Comparison of ENCODE assay signal across 8 cellular contexts in the genomic region with DNA sequence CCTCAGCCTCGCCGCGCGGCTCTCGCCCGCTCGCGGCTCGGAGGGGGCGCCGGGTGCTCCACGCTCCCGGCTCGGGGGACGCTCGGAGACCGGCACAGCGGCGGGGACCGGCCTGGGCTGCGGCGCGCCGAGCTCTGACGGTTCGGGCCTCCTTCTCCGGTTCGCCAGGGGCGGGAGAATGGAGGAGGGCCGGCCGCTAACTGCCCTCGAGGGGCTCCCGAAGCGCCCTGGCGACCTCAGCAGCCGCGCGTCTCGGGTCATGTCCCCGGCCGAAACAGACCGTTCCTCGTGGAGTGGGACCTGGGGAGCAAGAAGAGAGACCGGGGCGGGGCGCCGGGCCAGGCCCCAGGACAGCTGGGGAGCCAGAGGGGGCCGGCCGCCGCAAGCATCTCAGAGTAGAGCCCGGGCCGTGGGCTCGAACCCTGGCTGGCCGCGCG. TPM values are rescaled to one million over a fixed set of nuclear protein-coding genes. Genes with fewer than 3 reads are reported as not detected.
DNase-seq lines count a peak whose midpoint lies in the region; ATAC-seq, FAIRE-seq and TF ChIP-seq lines count a peak whose summit lies in the region.

No MANE protein-coding gene starts in this region.

- no peak overlapping the region for H3K27ac ChIP-seq in BLaER1 treated with 17β-estradiol and CSF1 and Interleukin-3, amounts not matched to agents 10 nM and 100 nM
- H3K27ac ChIP-seq in effector memory CD4-positive, alpha-beta T cell (ENCODE audit: insufficient read depth, low read length, poor library complexity, severe bottlenecking) = no peak overlapping the region
- H3K27ac ChIP-seq in neuronal stem cell (replicated peaks; ENCODE audit: low read length) = no peak overlapping the region

- WGBS in neuronal stem cell (ENCODE audit: extremely low coverage in 2 of 2, insufficient read length in 2 of 2, insufficient replicate concordance in 1 of 2), 2 donors = no CpG with 5 or more reads among the region's 56 CpGs

- peak overlapping the region; percentile 33 for H3K14ac ChIP-seq in neuronal stem cell (ENCODE audit: low read length)

- peak overlapping the region; percentile 59 to 72 (median 64) for H3K4me3 ChIP-seq in BLaER1 treated with 17β-estradiol and CSF1 and Interleukin-3, amounts not matched to agents 10 nM and 100 nM
- peak overlapping the region; percentile 48 for H3K4me3 ChIP-seq in effector memory CD4-positive, alpha-beta T cell (ENCODE audit: insufficient read depth, low read depth, low read length, poor library complexity, severe bottlenecking)
- peak overlapping the region; percentile 41 to 76 for H3K4me3 ChIP-seq in neuronal stem cell (ENCODE audit: low read length in 2 of 2)

- H3K18ac ChIP-seq in neuronal stem cell (ENCODE audit: low read length) = peak overlapping the region; percentile 94

- H2BK120ac ChIP-seq in neuronal stem cell (ENCODE audit: low read depth, low read length) = peak overlapping the region; percentile 81

- no peak for FAIRE-seq in GM12891 (lab: Jason Lieb, UNC)

- H4K20me1 ChIP-seq in BLaER1 treated with 17β-estradiol and CSF1 and Interleukin-3, amounts not matched to agents 10 nM and 100 nM = peaks cover 0 to 62% (median 43%) of the 10 kb centered on the region in 11 experiments; a peak in 17 of 22 replicates

- peak overlapping the region; percentile 98 for H2AFZ ChIP-seq in neuronal stem cell (ENCODE audit: low read length)

- no peaks in the 10 kb centered on the region for H3K79me1 ChIP-seq in neuronal stem cell (ENCODE audit: low read depth, low read length)

- H3K9ac ChIP-seq in BLaER1 treated with 17β-estradiol and CSF1 and Interleukin-3, amounts not matched to agents 10 nM and 100 nM = peak overlapping the region in 10 of 11 experiments; percentile 36 to 70 (median 56); a peak in 14 of 22 replicates
- H3K9ac ChIP-seq in neuronal stem cell (ENCODE audit: low read depth, low read length, poor library complexity) = peak overlapping the region; percentile 70

- no peaks in the 10 kb centered on the region; a peak in 1 of 22 replicates for H3K9me3 ChIP-seq in BLaER1 treated with 17β-estradiol and CSF1 and Interleukin-3, amounts not matched to agents 10 nM and 100 nM (replicated peaks in 1 of 11)
- no peaks in the 10 kb centered on the region for H3K9me3 ChIP-seq in effector memory CD4-positive, alpha-beta T cell (ENCODE audit: control insufficient read depth, low read length)
- peaks cover 0 to 10% of the 10 kb centered on the region in 2 donors for H3K9me3 ChIP-seq in neuronal stem cell (replicated peaks in 1 of 2; ENCODE audit: control insufficient read depth in 2 of 2, insufficient read depth in 1 of 2, low read depth in 1 of 2, low read length in 2 of 2)

- peak overlapping the region; percentile 22 for H2BK12ac ChIP-seq in neuronal stem cell (ENCODE audit: low read length)

- peak overlapping the region; percentile 84 for H3K4ac ChIP-seq in neuronal stem cell (ENCODE audit: low read length)

- H2BK15ac ChIP-seq in neuronal stem cell (ENCODE audit: low read length) = peak overlapping the region; percentile 30

- H3K23ac ChIP-seq in neuronal stem cell (ENCODE audit: low read depth, low read length, poor library complexity) = peak overlapping the region; percentile 80

- no peak overlapping the region for H2BK5ac ChIP-seq in neuronal stem cell (ENCODE audit: low read length)

- H2AK5ac ChIP-seq in neuronal stem cell (ENCODE audit: low read depth, low read length) = peak overlapping the region; percentile 40

- H3K4me2 ChIP-seq in BLaER1 treated with 17β-estradiol and CSF1 and Interleukin-3, amounts not matched to agents 10 nM and 100 nM = peak overlapping the region; percentile 97 to 99 (median 98)
- H3K4me2 ChIP-seq in neuronal stem cell (ENCODE audit: insufficient read depth, low read length, poor library complexity, severe bottlenecking) = peak overlapping the region; percentile 100

- H4K91ac ChIP-seq in neuronal stem cell (ENCODE audit: low read depth, low read length, poor library complexity) = no peak overlapping the region

- no peaks in the 10 kb centered on the region for H3K36me3 ChIP-seq in BLaER1 treated with 17β-estradiol and CSF1 and Interleukin-3, amounts not matched to agents 10 nM and 100 nM
- H3K36me3 ChIP-seq in effector memory CD4-positive, alpha-beta T cell (ENCODE audit: control insufficient read depth, insufficient read depth, low read length) = no peaks in the 10 kb centered on the region
- no peaks in the 10 kb centered on the region for H3K36me3 ChIP-seq in neuronal stem cell (replicated peaks in 1 of 2; ENCODE audit: control insufficient read depth in 2 of 2, insufficient read depth in 2 of 2, low read length in 2 of 2)

- TF ChIP-seq POLR2A in GM12891 (IDR thresholded peaks at IDR 0.05; ENCODE audit: low read depth, low read length) = no peak

- H3K27me3 ChIP-seq in BLaER1 treated with 17β-estradiol and CSF1 and Interleukin-3, amounts not matched to agents 10 nM and 100 nM = peaks cover 74 to 94% (median 86%) of the 10 kb centered on the region in 11 experiments
- peaks cover 43% of the 10 kb centered on the region for H3K27me3 ChIP-seq in effector memory CD4-positive, alpha-beta T cell (replicated peaks; ENCODE audit: control insufficient read depth, insufficient read depth, low read length, poor library complexity, severe bottlenecking)
- H3K27me3 ChIP-seq in neuronal stem cell (ENCODE audit: control insufficient read depth in 3 of 3, insufficient read depth in 3 of 3, low read depth in 1 of 3, low read length in 3 of 3) = peaks cover 43 to 95% (median 75%) of the 10 kb centered on the region in 3 experiments

- H4K8ac ChIP-seq in neuronal stem cell (ENCODE audit: low read depth, low read length) = no peak overlapping the region

- H3K4me1 ChIP-seq in BLaER1 treated with 17β-estradiol and CSF1 and Interleukin-3, amounts not matched to agents 10 nM and 100 nM = peaks cover 18 to 36% (median 24%) of the 10 kb centered on the region in 10 experiments; a peak in 19 of 20 replicates
- H3K4me1 ChIP-seq in effector memory CD4-positive, alpha-beta T cell (ENCODE audit: control insufficient read depth, insufficient read depth, low read length, poor library complexity, severe bottlenecking) = peaks cover 26% of the 10 kb centered on the region
- H3K4me1 ChIP-seq in neuronal stem cell (ENCODE audit: control insufficient read depth in 2 of 2, insufficient read depth in 1 of 2, low read depth in 1 of 2, low read length in 2 of 2) = peaks cover 0 to 18% of the 10 kb centered on the region in 2 donors

- peak; percentile 40 for ATAC-seq in HG03066 (IDR thresholded peaks at IDR 0.05; ENCODE audit: low read depth, unreplicated experiment)
- no peak for ATAC-seq in GM21786 (IDR thresholded peaks at IDR 0.05; ENCODE audit: unreplicated experiment)

- no peak for DNase-seq in effector memory CD4-positive, alpha-beta T cell
- DNase-seq in neuronal stem cell (ENCODE audit: low spot score) (no peak), cortex of kidney (lab: John Stamatoyannopoulos, UW) (no peak), GM12891 (ENCODE audit: insufficient read length, low spot score) (no peak), NCI-H446 (lab: John Stamatoyannopoulos, UW) (no peak)

TF ChIP-seq in GM12891, 5 proteins besides CTCF, POLR2A, EP300 and RAD21:
- TF ChIP-seq PAX5 (IDR thresholded peaks at IDR 0.05; ENCODE audit: insufficient read depth, low read length, severe bottlenecking) = no peak
- no peak for TF ChIP-seq SPI1 (IDR thresholded peaks at IDR 0.05; ENCODE audit: low read depth, low read length)
- TF ChIP-seq POU2F2 (IDR thresholded peaks at IDR 0.05; ENCODE audit: low read depth, low read length) = no peak
- TF ChIP-seq POLR2AphosphoS5 (IDR thresholded peaks at IDR 0.05; ENCODE audit: low read depth, low read length) = no peak
- TF ChIP-seq TAF1 (IDR thresholded peaks at IDR 0.05; ENCODE audit: low read depth, low read length) = no peak
TF ChIP-seq in GM12891: peak in this region for 0.

RNA-seq across cellular contexts. Expression of a gene that starts 0.3 kb away (rescaled TPM):
- polyA plus RNA-seq in neuronal stem cell (2013, experiment 1 of 2) = 0.70 TPM
- polyA plus RNA-seq in neuronal stem cell (2013, experiment 2 of 2) = 0.89 TPM
- 0.19 TPM for polyA plus RNA-seq in GM12891 (2012; ENCODE audit: low read depth, missing spikeins)
